28 cellular contexts compared by ENCODE assay signal in genomic region chr2:204604061-204604460, GRCh38. TPM values are rescaled to one million over a fixed set of nuclear protein-coding genes. Genes with fewer than 3 reads are reported as not detected.
A peak's percentile ranks its signal among the peaks of the same experiment; 100 is the strongest.
DNase-seq lines count a peak whose midpoint lies in the region; ATAC-seq, FAIRE-seq and TF ChIP-seq lines count a peak whose summit lies in the region.
"Had no signal": no experiment of that assay in that cellular context is flagged by ENCODE, and none has a peak within 500 bp of the region (broad histone marks: within the 10 kb centered on the region; RNA-seq: fewer than 3 reads in every experiment).

No MANE protein-coding gene starts in this region.

- H3K36me3 Mint-ChIP-seq in chondrocyte (ENCODE audit: low read depth) = peaks cover 3% of the 10 kb centered on the region
- H3K36me3 Mint-ChIP-seq: activated naive CD4-positive, alpha-beta T cell treated with anti-CD3 and anti-CD28 coated beads, Interleukin-2, amount 50 U/mL, for 72 hours; IgD-negative memory B cell had no signal

- peaks cover 77% of the 10 kb centered on the region for H3K4me1 Mint-ChIP-seq in chondrocyte (ENCODE audit: low read depth)
- H3K4me1 Mint-ChIP-seq: activated CD4-positive, alpha-beta T cell treated with anti-CD3 and anti-CD28 coated beads for 36 hours; IgD-negative memory B cell had no signal

- H3F3A ChIP-seq in SK-N-SH (replicated peaks; ENCODE audit: insufficient read depth) = no peaks in the 10 kb centered on the region

- in situ Hi-C loops in mammary epithelial cell (cut with MboI; ENCODE audit: low sequenced_read_pairs in 2 of 2) = no loop called here

- no peaks in the 10 kb centered on the region for H3K27me3 Mint-ChIP-seq in chondrocyte (ENCODE audit: low read depth)
- H3K27me3 Mint-ChIP-seq: dendritic cell treated with granulocyte-macrophage colony-stimulating factor and Interleukin-4, amounts not matched to agents 40 ng/mL and 50 ng/mL, for 4 days; progenitor cell of endocrine pancreas had no signal

- BruUV-seq in mammary epithelial cell (replicated peaks; lab: Mats Ljungman, UMichigan) = no TSS peak

- H3K4me1 ChIP-seq in SK-N-SH (ENCODE audit: control insufficient read depth in 1 of 2, insufficient read depth in 2 of 2, low read depth in 1 of 2, low read length in 1 of 2) = no peaks in the 10 kb centered on the region
- peaks cover 24% of the 10 kb centered on the region for H3K4me1 ChIP-seq in stomach smooth muscle (ENCODE audit: control insufficient read depth, insufficient read depth, low read length)
- H3K4me1 ChIP-seq in mammary epithelial cell (ENCODE audit: insufficient read depth, low read length) = no peaks in the 10 kb centered on the region
- H3K4me1 ChIP-seq in pancreas = peaks cover 0 to 5% (median 4%) of the 10 kb centered on the region in 3 donors
- H3K4me1 ChIP-seq: BE2C, breast epithelium had no signal

- POLR2A ChIA-PET in SK-N-SH (lab: Yijun Ruan, JAX) = no interaction called here

- 0 out of 2 replicates have a peak, but pooled peaks cover 3% of the 10 kb centered on the region for H3K9me2 ChIP-seq in SK-N-SH

- peak overlapping the region; percentile 76 for H3K27ac Mint-ChIP-seq in chondrocyte (ENCODE audit: unreplicated experiment)
- H3K27ac Mint-ChIP-seq: activated CD4-positive, alpha-beta T cell treated with anti-CD3 and anti-CD28 coated beads for 36 hours; activated naive CD4-positive, alpha-beta T cell treated with anti-CD3 and anti-CD28 coated beads, Interleukin-2, amount 50 U/mL, for 72 hours; activated T-helper 1 cell treated with anti-CD3 and anti-CD28 coated beads, Interleukin-12 subunit alpha, Interleukin-12 subunit beta, Interleukin-2, Interleukin-4 antibody, amounts not matched to agents 30 ng/mL and 10 ng/mL and 1 ng/mL, durations not matched to agents 14 hours and 24 hours and 36 hours; dendritic cell treated with granulocyte-macrophage colony-stimulating factor and Interleukin-4, amounts not matched to agents 40 ng/mL and 50 ng/mL, for 4 days; GM23338; IgD-negative memory B cell; progenitor cell of endocrine pancreas had no signal

- TF ChIP-seq CTCF in SK-N-SH (IDR thresholded peaks at IDR 0.05) (no peak), chondrocyte (IDR thresholded peaks at IDR 0.05) (no peak), mammary epithelial cell (conservative IDR thresholded peaks at IDR 0.05 in 1 of 2, IDR thresholded peaks at IDR 0.05 in 1 of 2; ENCODE audit: extremely low read depth in 1 of 2, insufficient read depth in 1 of 2, low read depth in 1 of 2, low read length in 2 of 2) (no peak), pancreas (IDR thresholded peaks at IDR 0.05) (no peak)

- 60% methylated on average over 2 of the region's 2 CpGs for WGBS in SK-N-SH (ENCODE audit: low lambda C conversion rate)
- 3% methylated on average over 2 of the region's 2 CpGs for WGBS in mammary epithelial cell (ENCODE audit: low coverage, missing lambda C conversion rate)
- 55 to 74% methylated on average over 2 of the region's 2 CpGs for WGBS in pancreas, 2 donors

- H4K20me1 ChIP-seq in SK-N-SH (ENCODE audit: insufficient read depth) = no peaks in the 10 kb centered on the region
- H4K20me1 ChIP-seq in mammary epithelial cell (ENCODE audit: insufficient read depth, low read length) = no peaks in the 10 kb centered on the region

- dilution Hi-C loops in mammary epithelial cell (cut with HindIII; ENCODE audit: low sequenced_read_pairs) = no loop called here

- no peak for DNase-seq in SK-N-SH
- DNase-seq in chondrocyte (ENCODE audit: low spot score) = no peak
- peak; percentile 2 for DNase-seq in kidney tubule cell (ENCODE audit: low spot score)
- no peak for DNase-seq in mammary epithelial cell
- no peak for DNase-seq in activated T-cell treated with anti-CD3 and anti-CD28 coated beads for 4 hours
- no peak for DNase-seq in pancreas
- DNase-seq: activated CD4-positive, alpha-beta T cell treated with anti-CD3 and anti-CD28 coated beads for 36 hours; BE2C; left cardiac atrium; midbrain; NCI-H1694 treated with DMSO at 0.1 percent for 48 hours; NCI-H748 treated with DMSO at 0.1 percent for 48 hours; SIG-M5; stimulated activated CD4-positive, alpha-beta T cell treated with anti-CD3 and anti-CD28 coated beads, Interleukin-12 subunit alpha, Interleukin-12 subunit beta, amount 100 ng/mL, for 4 hours; T-helper 1 cell had no signal

- no peaks in the 10 kb centered on the region for H3K27me3 ChIP-seq in SK-N-SH (ENCODE audit: insufficient read depth)
- H3K27me3 ChIP-seq in stomach smooth muscle (ENCODE audit: control insufficient read depth in 1 of 2, insufficient read depth in 2 of 2, low read length in 2 of 2) = no peaks in the 10 kb centered on the region
- no peaks in the 10 kb centered on the region for H3K27me3 ChIP-seq in mammary epithelial cell (ENCODE audit: insufficient read depth, low read length)
- no peaks in the 10 kb centered on the region for H3K27me3 ChIP-seq in pancreas
- H3K27me3 ChIP-seq: BE2C, breast epithelium had no signal

- H2AFZ ChIP-seq in SK-N-SH (ENCODE audit: low read depth) (no peak overlapping the region), mammary epithelial cell (ENCODE audit: low read depth, low read length) (no peak overlapping the region)
- H2AFZ ChIP-seq: GM23338 had no signal

- no peak for TF ChIP-seq EP300 in SK-N-SH (IDR thresholded peaks at IDR 0.05; ENCODE audit: borderline replicate concordance in 1 of 2, low read depth in 1 of 2, low read length in 1 of 2)

- ATAC-seq in SK-N-SH treated with all-trans-retinoic acid at 6 μM for 48 hours (peak; percentile 60), pancreas (no peak)
- ATAC-seq: activated CD4-positive, alpha-beta T cell treated with anti-CD3 and anti-CD28 coated beads for 36 hours; activated naive CD4-positive, alpha-beta T cell treated with anti-CD3 and anti-CD28 coated beads, Interleukin-2, amount 50 U/mL, for 72 hours; GM23338 had no signal

- no peak overlapping the region for H3K4me3 ChIP-seq in SK-N-SH (ENCODE audit: low read depth in 2 of 2, low read length in 1 of 2)
- no peak overlapping the region for H3K4me3 ChIP-seq in stomach smooth muscle (ENCODE audit: low read length in 2 of 2)
- no peak overlapping the region for H3K4me3 ChIP-seq in mammary epithelial cell (replicated peaks in 1 of 3; ENCODE audit: insufficient read depth in 1 of 3, low read depth in 2 of 3, low read length in 3 of 3)
- H3K4me3 ChIP-seq in pancreas = no peak overlapping the region
- H3K4me3 ChIP-seq: breast epithelium, GM23338 had no signal

- CTCF ChIA-PET in SK-N-SH (lab: Yijun Ruan, JAX) (no interaction called here), mammary epithelial cell (lab: Charles Lee; ENCODE audit: low non-redundant PET) (no interaction called here)

- no peak for TF ChIP-seq RAD21 in SK-N-SH (IDR thresholded peaks at IDR 0.05; ENCODE audit: low read length)

- H3K4me2 ChIP-seq in SK-N-SH = no peak overlapping the region
- H3K4me2 ChIP-seq in mammary epithelial cell (ENCODE audit: insufficient read depth, low read depth, low read length) = no peak overlapping the region
- H3K4me2 ChIP-seq: GM23338 had no signal

- no peak for FAIRE-seq in pancreas (lab: Jason Lieb, UNC)
- FAIRE-seq: GM19239 had no signal

- intact Hi-C loops in mammary epithelial cell (cut with micrococcal nuclease) (no loop called here), pancreas (cut with DNase I) (no loop called here)

- H3K9ac ChIP-seq in SK-N-SH = no peak overlapping the region
- no peak overlapping the region for H3K9ac ChIP-seq in stomach smooth muscle (ENCODE audit: low read length in 2 of 2)
- H3K9ac ChIP-seq in mammary epithelial cell (ENCODE audit: insufficient read depth, low read length) = no peak overlapping the region

- H3K4me3 Mint-ChIP-seq in chondrocyte (ENCODE audit: unreplicated experiment) = no peak overlapping the region
- H3K4me3 Mint-ChIP-seq: activated CD4-positive, alpha-beta T cell treated with anti-CD3 and anti-CD28 coated beads for 36 hours; activated T-helper 1 cell treated with anti-CD3 and anti-CD28 coated beads, Interleukin-12 subunit alpha, Interleukin-12 subunit beta, Interleukin-2, Interleukin-4 antibody, amounts not matched to agents 30 ng/mL and 10 ng/mL and 1 ng/mL, durations not matched to agents 14 hours and 24 hours and 36 hours; dendritic cell treated with granulocyte-macrophage colony-stimulating factor and Interleukin-4, amounts not matched to agents 40 ng/mL and 50 ng/mL, for 4 days; GM23338; IgD-negative memory B cell; neural crest cell had no signal

- peaks cover 9% of the 10 kb centered on the region for H3K9me3 Mint-ChIP-seq in chondrocyte (ENCODE audit: low read depth)
- H3K9me3 Mint-ChIP-seq: activated T-helper 1 cell treated with anti-CD3 and anti-CD28 coated beads, Interleukin-12 subunit alpha, Interleukin-12 subunit beta, Interleukin-2, Interleukin-4 antibody, amounts not matched to agents 30 ng/mL and 10 ng/mL and 1 ng/mL, durations not matched to agents 14 hours and 24 hours and 36 hours; dendritic cell treated with granulocyte-macrophage colony-stimulating factor and Interleukin-4, amounts not matched to agents 40 ng/mL and 50 ng/mL, for 4 days; GM23338 had no signal

- H3K36me3 ChIP-seq in SK-N-SH (replicated peaks in 1 of 2; ENCODE audit: control insufficient read depth in 1 of 2, insufficient read depth in 2 of 2, low read length in 1 of 2) (no peaks in the 10 kb centered on the region), stomach smooth muscle (ENCODE audit: control insufficient read depth in 2 of 2, insufficient read depth in 2 of 2, low read length in 2 of 2) (no peaks in the 10 kb centered on the region), mammary epithelial cell (ENCODE audit: insufficient read depth, low read length) (no peaks in the 10 kb centered on the region), pancreas (no peaks in the 10 kb centered on the region)
- H3K36me3 ChIP-seq: BE2C, breast epithelium had no signal

- peaks cover 6% of the 10 kb centered on the region; the same call in 1 of the 2 replicates for H3K9me3 ChIP-seq in SK-N-SH
- H3K9me3 ChIP-seq in stomach smooth muscle (ENCODE audit: control insufficient read depth in 2 of 2, low read length in 2 of 2) = no peaks in the 10 kb centered on the region
- no peaks in the 10 kb centered on the region for H3K9me3 ChIP-seq in mammary epithelial cell (replicated peaks; ENCODE audit: insufficient read depth, low read length)
- H3K9me3 ChIP-seq in pancreas = no peaks in the 10 kb centered on the region
- H3K9me3 ChIP-seq: BE2C, breast epithelium had no signal

- H3K79me2 ChIP-seq in SK-N-SH (ENCODE audit: insufficient read depth) (no peaks in the 10 kb centered on the region), mammary epithelial cell (ENCODE audit: insufficient read depth, low read length) (no peaks in the 10 kb centered on the region)

- H3K27ac ChIP-seq in SK-N-SH (ENCODE audit: low read depth in 2 of 2, low read length in 1 of 2) = peak overlapping the region in 1 of 2 experiments; percentile 65; a peak in 1 of 4 replicates
- peak overlapping the region; percentile 8 for H3K27ac ChIP-seq in stomach smooth muscle (ENCODE audit: low read length)
- no peak overlapping the region for H3K27ac ChIP-seq in mammary epithelial cell (ENCODE audit: insufficient read depth, low read depth, low read length)
- no peak overlapping the region for H3K27ac ChIP-seq in pancreas
- H3K27ac ChIP-seq: 22Rv1, breast epithelium, epithelial cell of prostate had no signal

RNA-seq across cellular contexts. Expression of gene PARD3B, which starts 58.8 kb away (rescaled TPM):
- polyA plus RNA-seq in SK-N-SH (2012; rRNA removed) = 0.87 and 0.89 TPM in 2 replicates
- 0.89 and 0.99 TPM in 2 replicates for polyA plus RNA-seq in SK-N-SH (2012; cell fraction: cytosol; rRNA removed)
- 1.1 and 1.4 TPM in 2 replicates for polyA plus RNA-seq in SK-N-SH (2012; cell fraction: nucleus; rRNA removed)
- total RNA-seq in chondrocyte = 24.3 to 39.6 TPM (median 24.9 TPM) in 3 replicates
- total RNA-seq in mammary epithelial cell = 1 to 10 TPM; 4.1 to 6.5 TPM
- 0.19 TPM for polyA plus RNA-seq in mammary epithelial cell
- not detected for polyA minus RNA-seq in mammary epithelial cell
- total RNA-seq in pancreas = 10 to 100 TPM in 5 of 6 donors, 1 to 10 TPM in 1; 9.8 to 21.5 (median 13.4) TPM
- 1 to 10 TPM; 2.8 to 4.4 TPM for polyA plus RNA-seq in pancreas
